23 cellular contexts compared by ENCODE assay signal in the genomic region with DNA sequence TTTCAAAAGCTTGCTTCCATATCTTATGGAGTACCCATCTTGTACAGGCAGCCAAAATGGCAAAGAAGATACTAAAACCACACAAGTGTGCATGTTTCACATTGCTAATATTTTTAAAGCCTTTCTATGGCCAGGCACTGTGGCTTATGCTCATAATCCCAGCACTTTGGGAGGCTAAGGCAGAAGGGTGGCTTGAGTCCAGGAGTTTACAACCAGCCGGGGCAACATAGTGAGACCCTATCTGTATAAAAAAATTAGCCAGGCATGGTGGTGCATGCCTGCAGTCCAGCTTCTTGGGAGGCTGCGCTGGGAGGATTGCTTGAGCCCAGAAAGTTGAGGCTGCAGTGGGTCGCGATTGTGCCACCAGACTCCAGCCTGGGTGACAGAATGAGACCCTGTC.
DNase-seq lines count a peak whose midpoint lies in the region; ATAC-seq and TF ChIP-seq lines count a peak whose summit lies in the region.
"Had no signal": no experiment of that assay in that cellular context is flagged by ENCODE, and none has a peak within 500 bp of the region (broad histone marks: within the 10 kb centered on the region; RNA-seq: fewer than 3 reads in every experiment).

No MANE protein-coding gene starts in this region.

- H3K27me3 ChIP-seq in cardiac muscle cell: no peaks in the 10 kb centered on the region
- no peaks in the 10 kb centered on the region for H3K27me3 ChIP-seq in left ventricle myocardium inferior (ENCODE audit: low read depth)
- no peaks in the 10 kb centered on the region for H3K27me3 ChIP-seq in parathyroid adenoma (ENCODE audit: control insufficient read depth, insufficient read depth, low read length)
- H3K27me3 ChIP-seq: BLaER1 had no signal

- H3K27ac ChIP-seq in cardiac muscle cell (peak overlapping the region; percentile 63), left ventricle myocardium inferior (replicated peaks) (peak overlapping the region; percentile 74), parathyroid adenoma (peak overlapping the region; percentile 88)
- H3K27ac ChIP-seq: 22Rv1, BLaER1, C4-2B had no signal

- H3K4me3 Mint-ChIP-seq in WTC11: no peak overlapping the region
- no peak overlapping the region for H3K4me3 Mint-ChIP-seq in mesothelial cell of epicardium
- H3K4me3 Mint-ChIP-seq: B cell; CD4-positive, CD25-positive, alpha-beta regulatory T cell; CD8-positive, alpha-beta T cell; GM23338; H9; HFFc6 had no signal

- H3K4me3 ChIP-seq in cardiac muscle cell (no peak overlapping the region), left ventricle myocardium inferior (no peak overlapping the region), parathyroid adenoma (ENCODE audit: low read depth, low read length) (no peak overlapping the region)
- H3K4me3 ChIP-seq: BLaER1, GM12878, GM23338 had no signal

- H3K4me1 ChIP-seq in cardiac muscle cell (ENCODE audit: low read depth): peaks cover 52% of the 10 kb centered on the region
- peaks cover 75% of the 10 kb centered on the region for H3K4me1 ChIP-seq in left ventricle myocardium inferior
- H3K4me1 ChIP-seq in parathyroid adenoma: peaks cover 58% of the 10 kb centered on the region

- POLR2A ChIA-PET in WTC11 (lab: Charles Lee): no interaction called here

- H3K9me3 Mint-ChIP-seq in WTC11 (no peaks in the 10 kb centered on the region), mesothelial cell of epicardium (no peaks in the 10 kb centered on the region)
- H3K9me3 Mint-ChIP-seq: CD4-positive, CD25-positive, alpha-beta regulatory T cell; CD8-positive, alpha-beta T cell; GM23338; H9; HFFc6 had no signal

- H3K27ac Mint-ChIP-seq in WTC11 (no peak overlapping the region), mesothelial cell of epicardium (no peak overlapping the region)
- H3K27ac Mint-ChIP-seq: B cell; CD8-positive, alpha-beta T cell; GM23338; H9; HFFc6 had no signal

- no peak for TF ChIP-seq CTCF in cardiac muscle cell (IDR thresholded peaks at IDR 0.05; ENCODE audit: low read depth, low read length)
- no peak for TF ChIP-seq CTCF in left ventricle myocardium inferior (IDR thresholded peaks at IDR 0.05; ENCODE audit: borderline replicate concordance)
- TF ChIP-seq CTCF in WTC11 (IDR thresholded peaks at IDR 0.05): no peak
- no peak for TF ChIP-seq CTCF in parathyroid adenoma (IDR thresholded peaks at IDR 0.05)
- TF ChIP-seq CTCF in mesothelial cell of epicardium (IDR thresholded peaks at IDR 0.05; ENCODE audit: unreplicated experiment): no peak

- ATAC-seq in Right ventricle myocardium superior (ENCODE audit: poor library complexity): no peak
- no peak for ATAC-seq in WTC11
- ATAC-seq: CD8-positive, alpha-beta T cell; GM12878; GM23338; HCT116 had no signal

- CTCF ChIA-PET in WTC11 (lab: Charles Lee): no interaction called here

- peak overlapping the region; percentile 30 for H3K4me2 ChIP-seq in parathyroid adenoma (ENCODE audit: low read length)
- H3K4me2 ChIP-seq: BLaER1, GM23338 had no signal

- H2AFZ ChIP-seq in parathyroid adenoma: no peak overlapping the region
- H2AFZ ChIP-seq: GM23338 had no signal

- intact Hi-C loops in Right ventricle myocardium superior (cut with DNase I): no loop called here
- intact Hi-C loops in left ventricle myocardium inferior (cut with micrococcal nuclease): no loop called here
- intact Hi-C loops in cardiac septum (cut with DNase I): no loop called here

- H3K4me1 Mint-ChIP-seq in WTC11 (peaks cover 6% of the 10 kb centered on the region), mesothelial cell of epicardium (peaks cover 39% of the 10 kb centered on the region)
- H3K4me1 Mint-ChIP-seq: B cell had no signal

- H3K27me3 Mint-ChIP-seq in WTC11 (ENCODE audit: low read depth) (no peaks in the 10 kb centered on the region), mesothelial cell of epicardium (ENCODE audit: low read depth) (no peaks in the 10 kb centered on the region)
- H3K27me3 Mint-ChIP-seq: B cell; CD4-positive, CD25-positive, alpha-beta regulatory T cell had no signal

- peaks cover 13% of the 10 kb centered on the region for H3K36me3 ChIP-seq in cardiac muscle cell
- peaks cover 36% of the 10 kb centered on the region for H3K36me3 ChIP-seq in left ventricle myocardium inferior
- no peaks in the 10 kb centered on the region for H3K36me3 ChIP-seq in parathyroid adenoma (ENCODE audit: control insufficient read depth, insufficient read depth, low read length)

- H3K79me2 ChIP-seq in parathyroid adenoma: peaks cover 3% of the 10 kb centered on the region

- H3K9me3 ChIP-seq in cardiac muscle cell (ENCODE audit: low read depth) (no peaks in the 10 kb centered on the region), left ventricle myocardium inferior (replicated peaks) (no peaks in the 10 kb centered on the region), parathyroid adenoma (ENCODE audit: control insufficient read depth, low read length) (no peaks in the 10 kb centered on the region)
- H3K9me3 ChIP-seq: BLaER1, Caco-2 had no signal

- no peaks in the 10 kb centered on the region for H3K36me3 Mint-ChIP-seq in WTC11
- H3K36me3 Mint-ChIP-seq in mesothelial cell of epicardium: peaks cover 8% of the 10 kb centered on the region

- H3K9ac ChIP-seq in parathyroid adenoma: no peak overlapping the region
- H3K9ac ChIP-seq: BLaER1 had no signal

- DNase-seq in cardiac muscle cell (ENCODE audit: low read depth in 1 of 2, low spot score in 1 of 2) (no peak), Right ventricle myocardium superior (no peak), left ventricle myocardium inferior (no peak), cardiac septum (ENCODE audit: low spot score) (no peak), WTC11 (ENCODE audit: low spot score) (no peak), mesothelial cell of epicardium (ENCODE audit: low spot score in 2 of 2, unreplicated experiment in 2 of 2) (no peak), DMS114 treated with DMSO at 0.1 percent for 48 hours (lab: John Stamatoyannopoulos, UW; ENCODE audit: unreplicated experiment) (no peak)
- DNase-seq: Caco-2; CD4-positive, CD25-positive, alpha-beta regulatory T cell; CD8-positive, alpha-beta T cell; DMS79; EL; GDM1; H9; HFFc6 had no signal

TF ChIP-seq in WTC11, 78 proteins besides CTCF, POLR2A, EP300 and RAD21:
- TF ChIP-seq ZNF121 (CRISPR knock-in tag; IDR thresholded peaks at IDR 0.05) (peak; percentile 82), MYBL2 (CRISPR knock-in tag; IDR thresholded peaks at IDR 0.05) (no peak), JUN (CRISPR knock-in tag; IDR thresholded peaks at IDR 0.05) (no peak), SMAD3 (CRISPR knock-in tag; IDR thresholded peaks at IDR 0.05; ENCODE audit: borderline replicate concordance) (no peak), NR1H2 (CRISPR knock-in tag; IDR thresholded peaks at IDR 0.05) (no peak)
